ENCODE assay signal across 9 cellular contexts in genomic region chr10:29725133-29725720, GRCh38.
DNase-seq lines count a peak whose midpoint lies in the region; ATAC-seq and TF ChIP-seq lines count a peak whose summit lies in the region.
"Had no signal": no experiment of that assay in that cellular context is flagged by ENCODE, and none has a peak within 500 bp of the region (broad histone marks: within the 10 kb centered on the region; RNA-seq: fewer than 3 reads in every experiment).

No MANE protein-coding gene starts in this region.

- no peaks in the 10 kb centered on the region for H3K36me3 ChIP-seq in cardiac muscle cell
- H3K36me3 ChIP-seq: MG63 had no signal

- H3K4me1 ChIP-seq in cardiac muscle cell (ENCODE audit: low read depth) = peaks cover 60% of the 10 kb centered on the region

- peak; percentile 17 for DNase-seq in EL
- DNase-seq in SKM-1 treated with dmso at 0.1 percent for 144 hours (lab: John Stamatoyannopoulos, UW; ENCODE audit: unreplicated experiment) = peak; percentile 58
- peak; percentile 63 to 89 for DNase-seq in cardiac muscle cell (ENCODE audit: low read depth in 1 of 2, low spot score in 1 of 2)
- no peak for DNase-seq in sciatic nerve (ENCODE audit: low spot score)
- DNase-seq in AG08395 (ENCODE audit: low spot score) = no peak
- no peak for DNase-seq in NCI-H2227 treated with DMSO at 0.1 percent for 48 hours (lab: John Stamatoyannopoulos, UW)
- no peak for DNase-seq in NCI-H510A treated with DMSO at 0.1 percent for 48 hours (lab: John Stamatoyannopoulos, UW)
- no peak for DNase-seq in central memory CD4-positive, alpha-beta T cell
- DNase-seq: MG63 had no signal

- no peak overlapping the region for H3K4me3 ChIP-seq in cardiac muscle cell
- H3K4me3 ChIP-seq: MG63 had no signal

- intact Hi-C loops in sciatic nerve (cut with DNase I) = no loop called here

- no peaks in the 10 kb centered on the region for H3K9me3 ChIP-seq in cardiac muscle cell (ENCODE audit: low read depth)

- no peak for TF ChIP-seq CTCF in cardiac muscle cell (IDR thresholded peaks at IDR 0.05; ENCODE audit: low read depth, low read length)

- H3K27me3 ChIP-seq in cardiac muscle cell = no peaks in the 10 kb centered on the region
- H3K27me3 ChIP-seq: MG63 had no signal

- H3K27ac ChIP-seq in cardiac muscle cell = peak overlapping the region; percentile 88

- peak; percentile 29 for ATAC-seq in sciatic nerve

Comparison
In these comparisons a context has a peak if more than half of its experiments do, and no peak if none do; other contexts are left out.
1. DNase-seq: peak in EL (single experiment), SKM-1 treated with dmso at 0.1 percent for 144 hours (single experiment) and cardiac muscle cell (2 of 2); none in sciatic nerve (single experiment), AG08395 (single experiment), NCI-H2227 treated with DMSO at 0.1 percent for 48 hours (single experiment), NCI-H510A treated with DMSO at 0.1 percent for 48 hours (single experiment) and central memory CD4-positive, alpha-beta T cell (single experiment).